14 cellular contexts compared by ENCODE assay signal in genomic region chr6:100833972-100834574, GRCh38.
"Had no signal": no experiment of that assay in that cellular context is flagged by ENCODE, and none has a peak within 500 bp of the region (broad histone marks: within the 10 kb centered on the region; RNA-seq: fewer than 3 reads in every experiment).

No MANE protein-coding gene starts in this region.

- H3K27ac Mint-ChIP-seq: activated CD8-positive, alpha-beta T cell treated with anti-CD3 and anti-CD28 coated beads for 36 hours; immature natural killer cell; progenitor cell of endocrine pancreas; stimulated activated naive B cell treated with anti-CD40 and anti-IgM and Interleukin-4, amounts not matched to agents 10 μg/mL and 1 μg/mL and 100 μg/mL, for 72 hours had no signal

- H3K9me3 ChIP-seq: colonic mucosa, mucosa of descending colon, right lobe of liver, transverse colon had no signal

- DNase-seq: activated CD8-positive, alpha-beta memory T cell treated with anti-CD3 and anti-CD28 coated beads, Interleukin-2, amount 50 U/mL, for 4 hours; activated CD8-positive, alpha-beta T cell treated with anti-CD3 and anti-CD28 coated beads for 36 hours; activated naive CD4-positive, alpha-beta T cell; colonic mucosa; immature natural killer cell; mucosa of descending colon; naive thymus-derived CD8-positive, alpha-beta T cell; right lobe of liver; stimulated activated CD4-positive, alpha-beta T cell treated with anti-CD3 and anti-CD28 coated beads, Interleukin-2, amount 100 ng/mL, for 24 hours; stimulated activated naive B cell treated with anti-CD40 and anti-IgM and Interleukin-4, amounts not matched to agents 10 μg/mL and 1 μg/mL and 100 μg/mL, for 72 hours; substantia nigra; T-helper 9 cell; transverse colon had no signal

- ATAC-seq: activated CD8-positive, alpha-beta T cell treated with anti-CD3 and anti-CD28 coated beads for 36 hours; mucosa of descending colon; naive thymus-derived CD8-positive, alpha-beta T cell; right lobe of liver; stimulated activated naive B cell treated with anti-CD40 and anti-IgM and Interleukin-4, amounts not matched to agents 10 μg/mL and 1 μg/mL and 100 μg/mL, for 72 hours had no signal

- H3K27me3 ChIP-seq: colonic mucosa, right lobe of liver, transverse colon had no signal

- H3K27ac ChIP-seq: colonic mucosa, right lobe of liver, transverse colon had no signal

- H3K27me3 Mint-ChIP-seq: activated CD8-positive, alpha-beta T cell treated with anti-CD3 and anti-CD28 coated beads for 36 hours; naive thymus-derived CD8-positive, alpha-beta T cell; progenitor cell of endocrine pancreas; stimulated activated naive B cell treated with anti-CD40 and anti-IgM and Interleukin-4, amounts not matched to agents 10 μg/mL and 1 μg/mL and 100 μg/mL, for 72 hours had no signal

- H3K9me3 Mint-ChIP-seq: immature natural killer cell had no signal

- H3K4me3 Mint-ChIP-seq: activated CD8-positive, alpha-beta T cell treated with anti-CD3 and anti-CD28 coated beads for 36 hours; immature natural killer cell; naive thymus-derived CD8-positive, alpha-beta T cell; stimulated activated naive B cell treated with anti-CD40 and anti-IgM and Interleukin-4, amounts not matched to agents 10 μg/mL and 1 μg/mL and 100 μg/mL, for 72 hours had no signal
